ENCODE assay signal across 20 cellular contexts in genomic region chr4:151921811-151922210, GRCh38.
DNase-seq lines count a peak whose midpoint lies in the region; FAIRE-seq and TF ChIP-seq lines count a peak whose summit lies in the region.
"Had no signal": no experiment of that assay in that cellular context is flagged by ENCODE, and none has a peak within 500 bp of the region (broad histone marks: within the 10 kb centered on the region; RNA-seq: fewer than 3 reads in every experiment).

No MANE protein-coding gene starts in this region.

- no peaks in the 10 kb centered on the region for H3K27me3 ChIP-seq in brain microvascular endothelial cell (replicated peaks)
- H3K27me3 ChIP-seq in mesenchymal stem cell (ENCODE audit: control insufficient read depth in 1 of 2, insufficient read depth in 1 of 2, low read length in 2 of 2): peaks cover 0 to 5% of the 10 kb centered on the region in 2 experiments
- no peaks in the 10 kb centered on the region for H3K27me3 ChIP-seq in neuronal stem cell (ENCODE audit: control insufficient read depth in 3 of 3, insufficient read depth in 3 of 3, low read depth in 1 of 3, low read length in 3 of 3)
- H3K27me3 ChIP-seq: BLaER1 had no signal

- no peak overlapping the region for H2AK5ac ChIP-seq in mesenchymal stem cell (ENCODE audit: low read length, severe bottlenecking)
- H2AK5ac ChIP-seq in neuronal stem cell (ENCODE audit: low read depth, low read length): no peak overlapping the region

- H3K23ac ChIP-seq in mesenchymal stem cell (ENCODE audit: low read length in 2 of 2) (no peak overlapping the region), neuronal stem cell (ENCODE audit: low read depth, low read length, poor library complexity) (no peak overlapping the region)

- H3K9ac ChIP-seq in mesenchymal stem cell (ENCODE audit: low read length) (peak overlapping the region; percentile 25), neuronal stem cell (ENCODE audit: low read depth, low read length, poor library complexity) (no peak overlapping the region)
- H3K9ac ChIP-seq: BLaER1 had no signal

- H4K8ac ChIP-seq in mesenchymal stem cell (ENCODE audit: low read length) (no peak overlapping the region), neuronal stem cell (ENCODE audit: low read depth, low read length) (no peak overlapping the region)

- H3K36me3 Mint-ChIP-seq in T-helper 2 cell treated with Interferon-gamma antibody and Interleukin-4, amounts not matched to agents 5 μg/mL and 100 μg/mL, for 36 hours (ENCODE audit: low read depth): no peaks in the 10 kb centered on the region
- no peaks in the 10 kb centered on the region for H3K36me3 Mint-ChIP-seq in nephron progenitor cell (ENCODE audit: low read depth)
- H3K36me3 Mint-ChIP-seq: activated CD8-positive, alpha-beta memory T cell treated with anti-CD3 and anti-CD28 coated beads, Interleukin-2, amount 10 ng/mL, durations not matched to agents 7 days and 5 days; brain had no signal

- H2AFZ ChIP-seq in mesenchymal stem cell (ENCODE audit: low read depth, low read length): no peak overlapping the region
- no peak overlapping the region for H2AFZ ChIP-seq in neuronal stem cell (ENCODE audit: low read length)

- H3K36me3 ChIP-seq in brain microvascular endothelial cell (replicated peaks): no peaks in the 10 kb centered on the region
- H3K36me3 ChIP-seq in mesenchymal stem cell (ENCODE audit: control insufficient read depth in 1 of 2, insufficient read depth in 2 of 2, low read depth in 1 of 2, low read length in 2 of 2): no peaks in the 10 kb centered on the region
- H3K36me3 ChIP-seq in neuronal stem cell (replicated peaks in 1 of 2; ENCODE audit: control insufficient read depth in 2 of 2, insufficient read depth in 2 of 2, low read length in 2 of 2): no peaks in the 10 kb centered on the region
- H3K36me3 ChIP-seq: BLaER1 had no signal

- no peaks in the 10 kb centered on the region for H3K9me3 Mint-ChIP-seq in T-helper 2 cell treated with Interferon-gamma antibody and Interleukin-4, amounts not matched to agents 5 μg/mL and 100 μg/mL, for 36 hours
- no peaks in the 10 kb centered on the region for H3K9me3 Mint-ChIP-seq in nephron progenitor cell
- H3K9me3 Mint-ChIP-seq: brain; H9; T-helper 1 cell treated with Interleukin-12 subunit alpha and Interleukin-12 subunit beta and Interleukin-4 antibody, amounts not matched to agents 30 μg/mL and 1 μg/mL, for 36 hours had no signal

- H3K79me1 ChIP-seq in mesenchymal stem cell (replicated peaks; ENCODE audit: low read length, poor library complexity, severe bottlenecking) (no peaks in the 10 kb centered on the region), neuronal stem cell (ENCODE audit: low read depth, low read length) (no peaks in the 10 kb centered on the region)

- no peak overlapping the region for H3K4ac ChIP-seq in mesenchymal stem cell (ENCODE audit: low read depth in 1 of 2, low read length in 2 of 2)
- no peak overlapping the region for H3K4ac ChIP-seq in neuronal stem cell (ENCODE audit: low read length)

- H3K4me3 Mint-ChIP-seq in T-helper 2 cell treated with Interferon-gamma antibody and Interleukin-4, amounts not matched to agents 5 μg/mL and 100 μg/mL, for 36 hours: no peak overlapping the region
- no peak overlapping the region for H3K4me3 Mint-ChIP-seq in nephron progenitor cell
- H3K4me3 Mint-ChIP-seq: activated CD8-positive, alpha-beta memory T cell treated with anti-CD3 and anti-CD28 coated beads, Interleukin-2, amount 10 ng/mL, durations not matched to agents 7 days and 5 days; brain; H9; naive thymus-derived CD4-positive, alpha-beta T cell; T-helper 1 cell treated with Interleukin-12 subunit alpha and Interleukin-12 subunit beta and Interleukin-4 antibody, amounts not matched to agents 30 μg/mL and 1 μg/mL, for 36 hours had no signal

- H3K4me2 ChIP-seq in mesenchymal stem cell (ENCODE audit: low read length, poor library complexity, severe bottlenecking): no peak overlapping the region
- H3K4me2 ChIP-seq in neuronal stem cell (ENCODE audit: insufficient read depth, low read length, poor library complexity, severe bottlenecking): no peak overlapping the region
- H3K4me2 ChIP-seq: BLaER1 had no signal

- no peaks in the 10 kb centered on the region for H3K4me1 Mint-ChIP-seq in T-helper 2 cell treated with Interferon-gamma antibody and Interleukin-4, amounts not matched to agents 5 μg/mL and 100 μg/mL, for 36 hours (ENCODE audit: low read depth)
- H3K4me1 Mint-ChIP-seq in nephron progenitor cell: no peaks in the 10 kb centered on the region
- H3K4me1 Mint-ChIP-seq: activated CD8-positive, alpha-beta memory T cell treated with anti-CD3 and anti-CD28 coated beads, Interleukin-2, amount 10 ng/mL, durations not matched to agents 7 days and 5 days; brain had no signal

- no peak overlapping the region for H3K27ac Mint-ChIP-seq in T-helper 2 cell treated with Interferon-gamma antibody and Interleukin-4, amounts not matched to agents 5 μg/mL and 100 μg/mL, for 36 hours
- no peak overlapping the region for H3K27ac Mint-ChIP-seq in nephron progenitor cell
- H3K27ac Mint-ChIP-seq: activated CD8-positive, alpha-beta memory T cell treated with anti-CD3 and anti-CD28 coated beads, Interleukin-2, amount 10 ng/mL, durations not matched to agents 7 days and 5 days; brain; T-helper 1 cell treated with Interleukin-12 subunit alpha and Interleukin-12 subunit beta and Interleukin-4 antibody, amounts not matched to agents 30 μg/mL and 1 μg/mL, for 36 hours had no signal

- DNase-seq in Daoy (ENCODE audit: low read depth) (peak; percentile 23), HTR-8/SVneo (ENCODE audit: insufficient read length, low spot score) (no peak), brain microvascular endothelial cell (no peak), mesenchymal stem cell (no peak), neuronal stem cell (ENCODE audit: low spot score) (no peak), nephron progenitor cell (no peak), midbrain (lab: John Stamatoyannopoulos, UW) (no peak)
- no peak for DNase-seq in T-helper 2 cell treated with Interferon-gamma antibody and Interleukin-4, amounts not matched to agents 5 μg/mL and 100 μg/mL, for 36 hours (ENCODE audit: low spot score)
- DNase-seq: activated CD8-positive, alpha-beta memory T cell treated with anti-CD3 and anti-CD28 coated beads, Interleukin-2, amount 10 ng/mL, durations not matched to agents 7 days and 5 days; activated gamma-delta T cell treated with Interleukin-2 at 50 U/mL for 16 hours; DMS153; H9; left ventricle myocardium superior; naive thymus-derived CD4-positive, alpha-beta T cell; NCI-H2107; substantia nigra had no signal

- H2BK15ac ChIP-seq in mesenchymal stem cell (ENCODE audit: low read depth, poor library complexity, severe bottlenecking) (no peak overlapping the region), neuronal stem cell (ENCODE audit: low read length) (no peak overlapping the region)

- peak overlapping the region; percentile 72 for H3K27ac ChIP-seq in brain microvascular endothelial cell
- no peak overlapping the region for H3K27ac ChIP-seq in mesenchymal stem cell (ENCODE audit: low read length, poor library complexity, severe bottlenecking)
- H3K27ac ChIP-seq in neuronal stem cell (replicated peaks; ENCODE audit: low read length): no peak overlapping the region
- H3K27ac ChIP-seq: BLaER1 had no signal

- H3K4me1 ChIP-seq in mesenchymal stem cell (ENCODE audit: control insufficient read depth, insufficient read depth, low read depth, low read length) (no peaks in the 10 kb centered on the region), neuronal stem cell (ENCODE audit: control insufficient read depth in 2 of 2, insufficient read depth in 1 of 2, low read depth in 1 of 2, low read length in 2 of 2) (peaks cover 0 to 2% of the 10 kb centered on the region in 2 donors)
- H3K4me1 ChIP-seq: BLaER1 had no signal

- no peak overlapping the region for H2BK12ac ChIP-seq in mesenchymal stem cell (ENCODE audit: low read length in 2 of 2)
- no peak overlapping the region for H2BK12ac ChIP-seq in neuronal stem cell (ENCODE audit: low read length)

- WGBS in mesenchymal stem cell: 81% methylated on average over 4 of the region's 4 CpGs
- no CpG with 5 or more reads among the region's 4 CpGs for WGBS in neuronal stem cell (ENCODE audit: extremely low coverage in 2 of 2, insufficient read length in 2 of 2, insufficient replicate concordance in 1 of 2), 2 donors

- in situ Hi-C loops in brain microvascular endothelial cell (cut with HindIII; ENCODE audit: low pct_ligation_motif_present, low sequenced_read_pairs): no loop called here

- no peaks in the 10 kb centered on the region for H3K9me3 ChIP-seq in mesenchymal stem cell (ENCODE audit: control insufficient read depth, low read length)
- peaks cover 0 to 2% of the 10 kb centered on the region in 2 donors for H3K9me3 ChIP-seq in neuronal stem cell (replicated peaks in 1 of 2; ENCODE audit: control insufficient read depth in 2 of 2, insufficient read depth in 1 of 2, low read depth in 1 of 2, low read length in 2 of 2)
- H3K9me3 ChIP-seq: BLaER1 had no signal

- H3K27me3 Mint-ChIP-seq in T-helper 2 cell treated with Interferon-gamma antibody and Interleukin-4, amounts not matched to agents 5 μg/mL and 100 μg/mL, for 36 hours (ENCODE audit: low read depth): peaks cover 11% of the 10 kb centered on the region
- peaks cover 18% of the 10 kb centered on the region for H3K27me3 Mint-ChIP-seq in nephron progenitor cell (ENCODE audit: low read depth, poor library complexity)
- H3K27me3 Mint-ChIP-seq: brain had no signal

- H3K18ac ChIP-seq in mesenchymal stem cell (ENCODE audit: low read depth in 1 of 2, low read length in 2 of 2) (no peak overlapping the region), neuronal stem cell (ENCODE audit: low read length) (no peak overlapping the region)

- H4K91ac ChIP-seq in mesenchymal stem cell (ENCODE audit: low read length) (no peak overlapping the region), neuronal stem cell (ENCODE audit: low read depth, low read length, poor library complexity) (no peak overlapping the region)

- H3K4me3 ChIP-seq in brain microvascular endothelial cell (ENCODE audit: low read depth, low read length): no peak overlapping the region
- no peak overlapping the region for H3K4me3 ChIP-seq in mesenchymal stem cell (ENCODE audit: insufficient read depth in 1 of 2, low read depth in 1 of 2, low read length in 2 of 2)
- H3K4me3 ChIP-seq in neuronal stem cell (ENCODE audit: low read length in 2 of 2): no peak overlapping the region
- H3K4me3 ChIP-seq: BLaER1 had no signal

- TF ChIP-seq CTCF in brain microvascular endothelial cell (IDR thresholded peaks at IDR 0.05; ENCODE audit: low read depth, low read length, missing control alignments) (no peak), nephron progenitor cell (IDR thresholded peaks at IDR 0.05) (no peak)

- H2BK120ac ChIP-seq in mesenchymal stem cell (ENCODE audit: low read depth, low read length) (no peak overlapping the region), neuronal stem cell (ENCODE audit: low read depth, low read length) (no peak overlapping the region)

- no peak overlapping the region for H3K14ac ChIP-seq in mesenchymal stem cell (ENCODE audit: low read length in 2 of 2)
- H3K14ac ChIP-seq in neuronal stem cell (ENCODE audit: low read length): no peak overlapping the region

- peak; percentile 42 for FAIRE-seq in HTR-8/SVneo (lab: Jason Lieb, UNC)
- FAIRE-seq: frontal cortex had no signal

- H2BK5ac ChIP-seq in mesenchymal stem cell (ENCODE audit: low read depth, low read length, poor library complexity, severe bottlenecking): no peak overlapping the region
- H2BK5ac ChIP-seq in neuronal stem cell (ENCODE audit: low read length): no peak overlapping the region
